29 cellular contexts compared by ENCODE assay signal in genomic region chr7:120201290-120201689, GRCh38.
"Had no signal": no experiment of that assay in that cellular context is flagged by ENCODE, and none has a peak within 500 bp of the region (broad histone marks: within the 10 kb centered on the region; RNA-seq: fewer than 3 reads in every experiment).

No MANE protein-coding gene starts in this region.

- ATAC-seq: effector memory CD8-positive, alpha-beta T cell; esophagus mucosa; gastrocnemius medialis; heart left ventricle; left colon; left lobe of liver; lower lobe of right lung; mucosa of descending colon had no signal

- H3K27me3 ChIP-seq: colonic mucosa, esophagus squamous epithelium, gastrocnemius medialis, heart left ventricle, hepatocyte had no signal

- H3K9me3 ChIP-seq: colonic mucosa, esophagus squamous epithelium, gastrocnemius medialis, heart left ventricle, left ventricle myocardium inferior, lower lobe of right lung, mucosa of descending colon had no signal

- H3K4me1 ChIP-seq: colonic mucosa, esophagus squamous epithelium, gastrocnemius medialis, heart left ventricle, left ventricle myocardium inferior, lower lobe of right lung had no signal

- H3K79me2 ChIP-seq: hepatocyte had no signal

- FAIRE-seq: endometrium, kidney had no signal

- H3K4me3 ChIP-seq: colonic mucosa, esophagus squamous epithelium, gastrocnemius medialis, heart left ventricle, hepatocyte, left ventricle myocardium inferior, lower lobe of right lung, mucosa of descending colon had no signal

- H3K36me3 ChIP-seq: colonic mucosa, esophagus squamous epithelium, gastrocnemius medialis, heart left ventricle, left ventricle myocardium inferior, lower lobe of right lung had no signal

- H3K27ac Mint-ChIP-seq: dendritic cell treated with granulocyte-macrophage colony-stimulating factor and Interleukin-4, amounts not matched to agents 40 ng/mL and 50 ng/mL, for 4 days; effector memory CD8-positive, alpha-beta T cell; endodermal cell; immature natural killer cell; mesothelial cell of epicardium; naive B cell had no signal

- H3K27ac ChIP-seq: colonic mucosa, epithelial cell of prostate, esophagus squamous epithelium, gastrocnemius medialis, heart left ventricle, hepatocyte, left ventricle myocardium inferior, lower lobe of right lung had no signal

- H3K9me3 Mint-ChIP-seq: dendritic cell treated with granulocyte-macrophage colony-stimulating factor and Interleukin-4, amounts not matched to agents 40 ng/mL and 50 ng/mL, for 4 days; endodermal cell; mesothelial cell of epicardium had no signal

- H3K4me1 Mint-ChIP-seq: endodermal cell, immature natural killer cell, naive B cell had no signal

- H3K4me2 ChIP-seq: hepatocyte had no signal

- H3K27me3 Mint-ChIP-seq: dendritic cell treated with granulocyte-macrophage colony-stimulating factor and Interleukin-4, amounts not matched to agents 40 ng/mL and 50 ng/mL, for 4 days; effector memory CD8-positive, alpha-beta T cell; naive B cell had no signal

- DNase-seq: colonic mucosa; cortex of kidney; effector CD8-positive, alpha-beta T cell; effector memory CD8-positive, alpha-beta T cell; endodermal cell; erythroblast; esophagus squamous epithelium; foreskin fibroblast; foreskin melanocyte; gastrocnemius medialis; heart left ventricle; hypothalamus; immature natural killer cell; islet precursor cell; kidney; kidney glomerular epithelial cell; left colon; left ventricle myocardium inferior; lower lobe of right lung; mesenchymal stem cell; mucosa of descending colon; naive B cell had no signal

- H3K36me3 Mint-ChIP-seq: immature natural killer cell, mesothelial cell of epicardium, naive B cell had no signal

- H2AFZ ChIP-seq: hepatocyte had no signal

- H3K4me3 Mint-ChIP-seq: dendritic cell treated with granulocyte-macrophage colony-stimulating factor and Interleukin-4, amounts not matched to agents 40 ng/mL and 50 ng/mL, for 4 days; effector memory CD8-positive, alpha-beta T cell; endodermal cell; immature natural killer cell; mesothelial cell of epicardium; naive B cell had no signal
